27 cellular contexts compared by ENCODE assay signal in the genomic region with DNA sequence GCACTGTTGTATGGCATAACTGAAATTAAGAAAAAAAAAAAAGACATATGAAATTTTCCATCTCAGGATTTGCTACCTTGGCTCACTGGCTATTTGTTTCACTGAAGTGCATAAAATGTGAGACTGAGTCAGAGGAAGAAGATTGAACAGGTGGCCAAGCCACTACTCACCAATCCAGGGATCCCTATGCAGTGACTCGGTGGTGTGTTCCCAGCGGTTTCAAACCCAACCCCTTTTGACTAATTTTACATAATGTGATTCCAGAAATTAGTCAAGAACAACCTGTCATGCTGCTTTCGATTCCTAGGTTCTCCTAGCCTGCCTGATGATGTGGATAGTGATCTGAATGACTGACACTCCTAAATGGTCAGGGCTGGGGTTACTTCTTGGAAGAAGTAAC.
A peak's percentile ranks its signal among the peaks of the same experiment; 100 is the strongest.
DNase-seq lines count a peak whose midpoint lies in the region; ATAC-seq, FAIRE-seq and TF ChIP-seq lines count a peak whose summit lies in the region.
"Had no signal": no experiment of that assay in that cellular context is flagged by ENCODE, and none has a peak within 500 bp of the region (broad histone marks: within the 10 kb centered on the region; RNA-seq: fewer than 3 reads in every experiment).

No MANE protein-coding gene starts in this region.

- CTCF ChIA-PET in PC-3 (lab: Charles Lee): interaction anchor here (0.6 kb wide), 1 partner anchor 332 kb away, joined by 3 read pairs; no protein-coding TSS in a partner anchor

- no peak overlapping the region for H3K4ac ChIP-seq in H9 (ENCODE audit: low read depth, low read length)

- no peaks in the 10 kb centered on the region for H3K79me1 ChIP-seq in H9 (ENCODE audit: insufficient read depth, low read depth, low read length, poor library complexity, severe bottlenecking)

- no peaks in the 10 kb centered on the region for H3K9me3 Mint-ChIP-seq in activated naive CD4-positive, alpha-beta T cell treated with anti-CD3 and anti-CD28 coated beads, Interleukin-2, amount 50 U/mL, for 72 hours
- no peaks in the 10 kb centered on the region for H3K9me3 Mint-ChIP-seq in stimulated activated effector memory CD8-positive, alpha-beta T cell treated with anti-CD3 and anti-CD28 coated beads, Interleukin-12 subunit alpha, Interleukin-12 subunit beta, amount 100 ng/mL, for 72 hours
- no peaks in the 10 kb centered on the region for H3K9me3 Mint-ChIP-seq in H9
- H3K9me3 Mint-ChIP-seq: CD4-positive, alpha-beta T cell; IgD-negative memory B cell had no signal

- no peak overlapping the region for H2BK5ac ChIP-seq in H9 (ENCODE audit: insufficient read length, low read length)

- no peak overlapping the region for H2BK20ac ChIP-seq in H9 (ENCODE audit: low read depth, low read length, poor library complexity, severe bottlenecking)

- no peak overlapping the region for H2BK12ac ChIP-seq in H9 (ENCODE audit: insufficient read length, low read depth, low read length)

- H3K36me3 ChIP-seq in PC-3 (ENCODE audit: low read depth, low read length): no peaks in the 10 kb centered on the region

- no peak overlapping the region for H4K8ac ChIP-seq in H9 (replicated peaks; ENCODE audit: insufficient read length, low read depth, low read length)

- H2BK120ac ChIP-seq in H9 (ENCODE audit: low read depth, low read length, poor library complexity, severe bottlenecking): no peak overlapping the region

- H3K4me1 Mint-ChIP-seq in stimulated activated effector memory CD8-positive, alpha-beta T cell treated with anti-CD3 and anti-CD28 coated beads, Interleukin-12 subunit alpha, Interleukin-12 subunit beta, amount 100 ng/mL, for 72 hours: no peaks in the 10 kb centered on the region
- H3K4me1 Mint-ChIP-seq in H9: peaks cover 7 to 13% of the 10 kb centered on the region in 2 experiments

- H3K14ac ChIP-seq in H9 (ENCODE audit: insufficient read depth, low read length): no peak overlapping the region

- no peaks in the 10 kb centered on the region for H3K36me3 Mint-ChIP-seq in activated naive CD4-positive, alpha-beta T cell treated with anti-CD3 and anti-CD28 coated beads, Interleukin-2, amount 50 U/mL, for 72 hours
- H3K36me3 Mint-ChIP-seq in stimulated activated effector memory CD8-positive, alpha-beta T cell treated with anti-CD3 and anti-CD28 coated beads, Interleukin-12 subunit alpha, Interleukin-12 subunit beta, amount 100 ng/mL, for 72 hours: no peaks in the 10 kb centered on the region
- H3K36me3 Mint-ChIP-seq in H9 (ENCODE audit: insufficient read depth in 1 of 3, low read depth in 3 of 3): no peaks in the 10 kb centered on the region
- H3K36me3 Mint-ChIP-seq: IgD-negative memory B cell had no signal

- H3K27me3 Mint-ChIP-seq in H9 (ENCODE audit: low read depth): no peaks in the 10 kb centered on the region
- H3K27me3 Mint-ChIP-seq: CD4-positive, alpha-beta T cell; IgD-negative memory B cell had no signal

- H2BK15ac ChIP-seq in H9 (ENCODE audit: low read depth, low read length): no peak overlapping the region

- intact Hi-C loops in PC-3 (cut with micrococcal nuclease): no loop called here

- ATAC-seq in activated naive CD4-positive, alpha-beta T cell treated with anti-CD3 and anti-CD28 coated beads, Interleukin-2, amount 50 U/mL, for 72 hours: peak; percentile 59 to 65
- ATAC-seq in PC-3: no peak
- ATAC-seq in esophagus mucosa: peak; percentile 64
- peak; percentile 34 for ATAC-seq in stimulated activated effector memory CD8-positive, alpha-beta T cell treated with anti-CD3 and anti-CD28 coated beads, Interleukin-12 subunit alpha, Interleukin-12 subunit beta, amount 100 ng/mL, for 72 hours
- ATAC-seq: GM12878 had no signal

- H3K9me3 ChIP-seq in PC-3 (ENCODE audit: low read length) (no peaks in the 10 kb centered on the region), H9 (ENCODE audit: control insufficient read depth, low read depth, low read length) (no peaks in the 10 kb centered on the region)
- H3K9me3 ChIP-seq: BLaER1 treated with 17β-estradiol and CSF1 and Interleukin-3, amounts not matched to agents 10 nM and 100 nM had no signal

- H3K9me2 ChIP-seq in PC-3 (replicated peaks; ENCODE audit: low read length): no peaks in the 10 kb centered on the region

- H4K91ac ChIP-seq in H9 (ENCODE audit: insufficient read length, low read depth, low read length): no peak overlapping the region

- H3K27ac Mint-ChIP-seq in activated naive CD4-positive, alpha-beta T cell treated with anti-CD3 and anti-CD28 coated beads, Interleukin-2, amount 50 U/mL, for 72 hours: no peak overlapping the region
- no peak overlapping the region for H3K27ac Mint-ChIP-seq in stimulated activated effector memory CD8-positive, alpha-beta T cell treated with anti-CD3 and anti-CD28 coated beads, Interleukin-12 subunit alpha, Interleukin-12 subunit beta, amount 100 ng/mL, for 72 hours
- no peak overlapping the region for H3K27ac Mint-ChIP-seq in H9
- H3K27ac Mint-ChIP-seq: CD4-positive, alpha-beta T cell; IgD-negative memory B cell had no signal

- H3T11ph ChIP-seq in H9 (ENCODE audit: low read length): no peak overlapping the region

- no peaks in the 10 kb centered on the region for H3K27me3 ChIP-seq in PC-3 (ENCODE audit: low read length)
- H3K27me3 ChIP-seq in H9 (ENCODE audit: insufficient read depth, low read length): no peaks in the 10 kb centered on the region
- H3K27me3 ChIP-seq: BLaER1 treated with 17β-estradiol and CSF1 and Interleukin-3, amounts not matched to agents 10 nM and 100 nM had no signal

- H3K23ac ChIP-seq in H9 (ENCODE audit: insufficient read length, low read depth, low read length): no peak overlapping the region

- no peak overlapping the region for H3K56ac ChIP-seq in H9 (ENCODE audit: insufficient read length, low read depth, low read length)

- H3K23me2 ChIP-seq in H9 (ENCODE audit: insufficient read length, low read depth, low read length, poor library complexity, severe bottlenecking): no peaks in the 10 kb centered on the region

- no peaks in the 10 kb centered on the region for H3K79me2 ChIP-seq in PC-3 (ENCODE audit: low read length)
- no peaks in the 10 kb centered on the region for H3K79me2 ChIP-seq in H9 (ENCODE audit: insufficient read depth, low read length)

- no peak for DNase-seq in activated naive CD4-positive, alpha-beta T cell treated with anti-CD3 and anti-CD28 coated beads, Interleukin-2, amount 50 U/mL, for 72 hours (ENCODE audit: low spot score in 2 of 2)
- DNase-seq in activated naive CD4-positive, alpha-beta T cell treated with Interleukin-2 at 50 U/mL for 16 hours: no peak
- DNase-seq in PC-3: peak; percentile 3
- DNase-seq in stimulated activated effector memory CD8-positive, alpha-beta T cell treated with anti-CD3 and anti-CD28 coated beads, Interleukin-12 subunit alpha, Interleukin-12 subunit beta, amount 100 ng/mL, for 72 hours (ENCODE audit: low spot score in 2 of 2): no peak
- no peak for DNase-seq in H9
- DNase-seq in urothelium cell line (ENCODE audit: low spot score): no peak
- DNase-seq in activated CD4-positive, CD25-positive, alpha-beta regulatory T cell (lab: John Stamatoyannopoulos, UW): no peak
- DNase-seq: 8988T; CD4-positive, alpha-beta T cell; DMS53; GOT3; HCEC 1CT; MV-4-11; NCI-H1105; NCI-H146; NCI-H2029; NCI-H446; NCI-H524 treated with DMSO at 0.1 percent for 48 hours; NCI-H774; SHP77 had no signal

- POLR2A ChIA-PET in PC-3 (lab: Charles Lee; ENCODE audit: unreplicated experiment): no interaction called here

- H3K9ac ChIP-seq in PC-3 (ENCODE audit: low read length) (no peak overlapping the region), H9 (ENCODE audit: extremely low read depth, insufficient read length, low read length) (no peak overlapping the region)
- H3K9ac ChIP-seq: BLaER1 treated with 17β-estradiol and CSF1 and Interleukin-3, amounts not matched to agents 10 nM and 100 nM; KMS-11 had no signal

- no peaks in the 10 kb centered on the region for H3F3A ChIP-seq in PC-3 (ENCODE audit: low read length, unreplicated experiment)

- H3K4me3 Mint-ChIP-seq in stimulated activated effector memory CD8-positive, alpha-beta T cell treated with anti-CD3 and anti-CD28 coated beads, Interleukin-12 subunit alpha, Interleukin-12 subunit beta, amount 100 ng/mL, for 72 hours: no peak overlapping the region
- no peak overlapping the region for H3K4me3 Mint-ChIP-seq in H9
- H3K4me3 Mint-ChIP-seq: CD4-positive, alpha-beta T cell; IgD-negative memory B cell had no signal

- H4K5ac ChIP-seq in H9 (ENCODE audit: insufficient read length, low read depth, low read length): no peak overlapping the region

- no TSS peak for BruUV-seq in PC-3 (replicated peaks; lab: Mats Ljungman, UMichigan)

- H3K27ac ChIP-seq in PC-3 (ENCODE audit: low read length) (no peak overlapping the region), H9 (ENCODE audit: insufficient read length, low read depth, low read length) (no peak overlapping the region)
- H3K27ac ChIP-seq: BLaER1 treated with 17β-estradiol and CSF1 and Interleukin-3, amounts not matched to agents 10 nM and 100 nM; KMS-11; RWPE1 had no signal

- H4K20me1 ChIP-seq in PC-3 (ENCODE audit: low read length) (no peaks in the 10 kb centered on the region), H9 (ENCODE audit: control insufficient read depth, insufficient read depth, insufficient read length) (no peaks in the 10 kb centered on the region)
- H4K20me1 ChIP-seq: BLaER1 treated with 17β-estradiol and CSF1 and Interleukin-3, amounts not matched to agents 10 nM and 100 nM had no signal

- no peak overlapping the region for H3K18ac ChIP-seq in H9 (ENCODE audit: insufficient read length, low read depth, low read length)

- no peak for FAIRE-seq in urothelium cell line (lab: Jason Lieb, UNC)
- FAIRE-seq: G401.6, GM12878 had no signal

- H3K4me3 ChIP-seq in PC-3 (ENCODE audit: low read length): no peak overlapping the region
- H3K4me3 ChIP-seq: BLaER1 treated with 17β-estradiol and CSF1 and Interleukin-3, amounts not matched to agents 10 nM and 100 nM; GM12878 had no signal

- no peak for TF ChIP-seq CTCF in PC-3 (conservative IDR thresholded peaks at IDR 0.05; ENCODE audit: low read depth, low read length)
- TF ChIP-seq CTCF in H9 (conservative IDR thresholded peaks at IDR 0.05): no peak

- H3K4me2 ChIP-seq in PC-3 (ENCODE audit: low read length) (no peak overlapping the region), H9 (ENCODE audit: insufficient read depth, insufficient read length, low read length) (no peak overlapping the region)
- H3K4me2 ChIP-seq: KMS-11 had no signal

- no peak overlapping the region for H2AK5ac ChIP-seq in H9 (ENCODE audit: insufficient read length, low read length)

- WGBS in H9 (ENCODE audit: extremely low coverage, insufficient read length, low lambda C conversion rate): no CpG with 5 or more reads among the region's 3 CpGs

- H3K4me1 ChIP-seq in PC-3 (ENCODE audit: insufficient read depth, low read length) (no peaks in the 10 kb centered on the region; the same call in 1 of the 2 replicates), H9 (ENCODE audit: insufficient read depth, low read length) (no peaks in the 10 kb centered on the region; the same call in 1 of the 2 replicates)

- no peak overlapping the region for H2AFZ ChIP-seq in PC-3 (ENCODE audit: low read length)
- no peak overlapping the region for H2AFZ ChIP-seq in H9 (ENCODE audit: low read length)
